9 cellular contexts compared by ENCODE assay signal in the genomic region with DNA sequence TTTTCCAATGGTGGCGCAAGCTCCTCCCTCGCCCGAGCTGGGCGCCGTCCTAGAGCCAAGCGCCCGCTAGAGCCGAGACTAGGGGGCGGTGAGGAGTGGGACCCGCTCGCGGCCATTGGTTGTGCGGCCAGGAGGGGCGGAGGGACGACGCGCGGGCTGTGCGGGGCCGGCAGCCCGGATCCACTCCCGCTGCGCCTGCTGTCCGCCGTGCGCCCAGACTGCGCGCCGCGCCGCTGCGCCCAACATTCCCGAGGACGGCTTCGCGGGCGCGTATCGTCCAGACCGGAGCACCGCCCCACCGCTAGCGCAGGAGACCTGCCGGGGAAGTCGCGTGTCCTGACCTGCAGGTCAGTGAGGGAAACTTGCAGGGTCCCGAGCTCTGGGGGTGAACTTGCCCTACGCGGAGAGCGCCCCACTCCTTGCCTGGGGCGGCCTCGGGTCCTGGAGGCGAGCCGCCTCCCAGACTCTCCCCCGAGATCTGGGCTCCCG. TPM values are rescaled to one million over a fixed set of nuclear protein-coding genes. Genes with fewer than 3 reads are reported as not detected.
DNase-seq lines count a peak whose midpoint lies in the region; ATAC-seq lines count a peak whose summit lies in the region.
"Had no signal": no experiment of that assay in that cellular context is flagged by ENCODE, and none has a peak within 500 bp of the region (broad histone marks: within the 10 kb centered on the region; RNA-seq: fewer than 3 reads in every experiment).

A gene (plus strand): TSS at position 183 of the 489 bp plus-strand sequence. CDS start 21,059 bp downstream, outside the sequence.

- ATAC-seq in naive B cell (ENCODE audit: low read depth in 2 of 2) (no peak), GM18498 (IDR thresholded peaks at IDR 0.05; ENCODE audit: unreplicated experiment) (no peak), GM21825 (IDR thresholded peaks at IDR 0.05; ENCODE audit: unreplicated experiment) (no peak), GM19324 (IDR thresholded peaks at IDR 0.05; ENCODE audit: low FRiP score, unreplicated experiment) (no peak)

- H3K4me1 ChIP-seq in endocrine pancreas (ENCODE audit: control insufficient read depth, insufficient read depth, low read length), result no peaks in the 10 kb centered on the region

- H3K9me3 Mint-ChIP-seq in naive B cell, result peaks cover 0 to 3% (median 0%) of the 10 kb centered on the region in 7 donors

- H3K4me3 Mint-ChIP-seq in naive B cell, result peak within 1 kb of the TSS in 6 of 8 donors; percentile 12 to 56 (median 28)

- no peaks in the 10 kb centered on the region for H3K36me3 Mint-ChIP-seq in naive B cell

- peaks cover 41 to 66% (median 58%) of the 10 kb centered on the region in 3 donors for H3K27me3 Mint-ChIP-seq in naive B cell

- no peaks in the 10 kb centered on the region for H3K36me3 ChIP-seq in endocrine pancreas (ENCODE audit: control insufficient read depth, insufficient read depth, low read length)

- peaks cover 5 to 13% (median 11%) of the 10 kb centered on the region in 3 donors for H3K4me1 Mint-ChIP-seq in naive B cell

- DNase-seq in Ammon's horn (ENCODE audit: low spot score) (peak; percentile 44), NCI-H187 (lab: John Stamatoyannopoulos, UW) (peak; percentile 62 to 72), naive B cell (no peak)
- DNase-seq in activated CD4-positive, CD25-positive, alpha-beta regulatory T cell (lab: John Stamatoyannopoulos, UW), result no peak
- DNase-seq: GF-D8 had no signal

- H3K4me3 ChIP-seq in endocrine pancreas (ENCODE audit: control insufficient read depth, insufficient read depth, low read length), result peak within 1 kb of the TSS; percentile 55

- H3K27me3 ChIP-seq in endocrine pancreas (ENCODE audit: control insufficient read depth, insufficient read depth, low read length), result no peaks in the 10 kb centered on the region

- no peak within 1 kb of the TSS for H3K27ac Mint-ChIP-seq in naive B cell

- peak within 1 kb of the TSS; percentile 55 for H3K9ac ChIP-seq in endocrine pancreas (ENCODE audit: control insufficient read depth, insufficient read depth, low read length)

- H3K9me3 ChIP-seq in endocrine pancreas (ENCODE audit: control insufficient read depth, low read length), result no peaks in the 10 kb centered on the region

RNA-seq across cellular contexts. Expression of the gene that starts here (rescaled TPM):
- polyA plus RNA-seq in naive B cell (ENCODE audit: low read depth in 6 of 6), result not detected

Comparison
In these comparisons a context has a peak if more than half of its experiments do, and no peak if none do; other contexts are left out.
1. DNase-seq: peak in Ammon's horn (single experiment) and NCI-H187 (2 of 2); none in naive B cell (single experiment) and activated CD4-positive, CD25-positive, alpha-beta regulatory T cell (0 of 4).